ENCODE assay signal across 8 cellular contexts in the genomic region with DNA sequence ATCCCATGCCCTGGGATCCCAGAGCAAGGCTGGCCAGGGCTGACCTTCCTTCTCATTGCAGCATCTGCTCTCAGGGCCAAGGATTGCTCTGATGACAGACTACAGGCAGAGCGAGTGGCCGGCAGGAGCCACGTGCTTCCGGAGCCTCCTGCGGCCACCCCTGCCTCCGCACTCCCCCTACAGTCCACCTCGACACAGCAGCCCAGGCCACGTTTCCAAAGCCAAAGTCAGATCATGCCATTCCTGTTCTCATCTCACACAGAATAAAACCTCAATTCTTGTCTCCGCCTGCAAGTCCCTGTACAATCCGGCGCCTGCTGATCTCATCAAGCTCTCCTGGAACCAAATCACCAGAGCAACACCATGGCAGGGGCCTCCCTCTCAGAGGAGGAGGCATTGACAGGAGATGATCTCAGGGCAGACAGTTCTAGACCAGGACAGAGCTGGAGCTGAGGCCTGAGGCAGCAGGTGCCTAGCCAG.
DNase-seq lines count a peak whose midpoint lies in the region; ATAC-seq, FAIRE-seq and TF ChIP-seq lines count a peak whose summit lies in the region.

No MANE protein-coding gene starts in this region.

- POLR2A ChIA-PET in AG04449 (lab: Yijun Ruan, JAX), result no interaction called here

- peaks cover 13% of the 10 kb centered on the region for H3K4me1 ChIP-seq in mucosa of stomach (ENCODE audit: control insufficient read depth, insufficient read depth, low read length)

- H3K27me3 ChIP-seq in mucosa of stomach (ENCODE audit: control insufficient read depth, insufficient read depth, low read length), result peaks cover 4% of the 10 kb centered on the region

- DNase-seq in AG04449 (ENCODE audit: low read depth, low spot score) (no peak), RCC 7860 (ENCODE audit: low spot score) (peak; percentile 52), epithelial cell of prostate (ENCODE audit: low read depth, low spot score) (peak; percentile 68), OCI-M2 (lab: John Stamatoyannopoulos, UW; ENCODE audit: unreplicated experiment) (no peak)
- DNase-seq in effector CD8-positive, alpha-beta T cell (lab: John Stamatoyannopoulos, UW), result no peak

- H3K9me3 ChIP-seq in mucosa of stomach (ENCODE audit: control insufficient read depth, low read length), result no peaks in the 10 kb centered on the region

- TF ChIP-seq CTCF in AG04449 (IDR thresholded peaks at IDR 0.05; ENCODE audit: insufficient read depth, low read length, missing control alignments), result peak; percentile 78

- no peak overlapping the region for H3K4me3 ChIP-seq in AG04449 (ENCODE audit: low read depth, low read length)
- H3K4me3 ChIP-seq in mucosa of stomach (ENCODE audit: low read length), result no peak overlapping the region

- FAIRE-seq in RCC 7860 (lab: Jason Lieb, UNC), result no peak

- ATAC-seq in GM18867 (IDR thresholded peaks at IDR 0.05; ENCODE audit: unreplicated experiment) (peak; percentile 56), HG03095 (IDR thresholded peaks at IDR 0.05; ENCODE audit: unreplicated experiment) (peak; percentile 54)

- peak overlapping the region; percentile 29 for H3K9ac ChIP-seq in mucosa of stomach (ENCODE audit: low read length)

- CTCF ChIA-PET in AG04449 (lab: Yijun Ruan, JAX), result interaction anchor here (0.6 to 7.5 kb wide), 11 partner anchors 10 to 289 kb away, joined by 3 to 53 read pairs (median 3); no protein-coding TSS in a partner anchor

- H3K27ac ChIP-seq in epithelial cell of prostate, result peak overlapping the region; percentile 1

- no peaks in the 10 kb centered on the region for H3K36me3 ChIP-seq in mucosa of stomach (ENCODE audit: control insufficient read depth, insufficient read depth, low read length)

Comparison
In these comparisons a context has a peak if more than half of its experiments do, and no peak if none do; other contexts are left out.
1. DNase-seq: peak in RCC 7860 (single experiment) and epithelial cell of prostate (single experiment); none in AG04449 (single experiment), OCI-M2 (single experiment) and effector CD8-positive, alpha-beta T cell (single experiment).